8 cellular contexts compared by ENCODE assay signal in the genomic region with DNA sequence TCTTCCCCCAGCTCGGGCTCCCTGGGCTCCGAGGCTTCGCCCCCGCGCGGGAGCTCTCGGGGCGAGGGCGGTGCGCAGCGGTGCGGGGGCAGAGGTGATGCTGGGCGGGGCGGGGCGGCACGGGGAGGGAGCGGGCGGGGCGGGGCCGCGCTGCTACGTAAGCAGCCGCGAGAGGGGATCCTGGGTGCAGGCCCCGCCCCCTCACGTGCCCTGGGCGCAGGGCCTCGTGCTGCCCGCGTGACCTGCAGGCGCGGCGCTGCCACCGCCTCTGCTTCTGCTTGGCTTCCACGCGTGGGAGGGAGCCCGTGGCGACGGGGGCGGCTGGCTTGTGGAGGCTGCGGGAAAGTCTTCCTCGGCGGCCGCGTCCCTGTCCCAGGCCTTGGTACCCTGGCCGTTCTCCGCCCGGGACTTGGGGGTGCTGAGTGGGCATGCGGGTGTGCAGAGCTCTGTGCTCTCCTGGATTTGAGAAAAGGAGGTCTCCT.
DNase-seq lines count a peak whose midpoint lies in the region; FAIRE-seq and TF ChIP-seq lines count a peak whose summit lies in the region.

No MANE protein-coding gene starts in this region.

- H3K27me3 Mint-ChIP-seq in activated naive CD4-positive, alpha-beta T cell treated with anti-CD3 and anti-CD28 coated beads, Interleukin-2, amount 10 ng/mL, durations not matched to agents 7 days and 5 days: peaks cover 47% of the 10 kb centered on the region

- no peak for TF ChIP-seq POLR2A in Peyer's patch (IDR thresholded peaks at IDR 0.05)
- no peak for TF ChIP-seq POLR2A in GM12891 (IDR thresholded peaks at IDR 0.05; ENCODE audit: low read depth, low read length)

- in situ Hi-C loops in G401 (cut with HindIII; ENCODE audit: low sequenced_read_pairs): no loop called here

- no peaks in the 10 kb centered on the region for H3K36me3 ChIP-seq in Peyer's patch
- H3K36me3 ChIP-seq in cardiac muscle cell: no peaks in the 10 kb centered on the region
- H3K36me3 ChIP-seq in effector memory CD4-positive, alpha-beta T cell (ENCODE audit: control insufficient read depth, insufficient read depth, low read length): no peaks in the 10 kb centered on the region

- CTCF ChIA-PET in activated naive CD4-positive, alpha-beta T cell treated with anti-CD3 and anti-CD28 coated beads, Interleukin-2, amount 10 ng/mL, durations not matched to agents 7 days and 5 days (lab: Charles Lee): no interaction called here

- H3K4me3 ChIP-seq in Peyer's patch (peak overlapping the region in 2 of 4 donors; percentile 43 to 47), cardiac muscle cell (peak overlapping the region; percentile 15)
- no peak overlapping the region for H3K4me3 ChIP-seq in effector memory CD4-positive, alpha-beta T cell (ENCODE audit: insufficient read depth, low read depth, low read length, poor library complexity, severe bottlenecking)

- H3K27me3 ChIP-seq in Peyer's patch (no peaks in the 10 kb centered on the region), cardiac muscle cell (peaks cover 11% of the 10 kb centered on the region)
- H3K27me3 ChIP-seq in effector memory CD4-positive, alpha-beta T cell (replicated peaks; ENCODE audit: control insufficient read depth, insufficient read depth, low read length, poor library complexity, severe bottlenecking): peaks cover 10% of the 10 kb centered on the region

- H3K27ac ChIP-seq in Peyer's patch: peak overlapping the region in 1 of 4 donors; percentile 46
- no peak overlapping the region for H3K27ac ChIP-seq in cardiac muscle cell
- H3K27ac ChIP-seq in effector memory CD4-positive, alpha-beta T cell (ENCODE audit: insufficient read depth, low read length, poor library complexity, severe bottlenecking): no peak overlapping the region

- DNase-seq in G401 (ENCODE audit: low spot score) (peak; percentile 72), Peyer's patch (peak in 2 of 3 donors; percentile 49 to 63), cardiac muscle cell (ENCODE audit: low read depth in 1 of 2, low spot score in 1 of 2) (peak; percentile 19 to 48), putamen (ENCODE audit: low spot score) (peak; percentile 54), GM19240 (ENCODE audit: insufficient read length, low spot score) (no peak), GM12891 (ENCODE audit: insufficient read length, low spot score) (no peak)
- DNase-seq in activated naive CD4-positive, alpha-beta T cell treated with anti-CD3 and anti-CD28 coated beads, Interleukin-2, amount 10 ng/mL, durations not matched to agents 7 days and 5 days: no peak
- DNase-seq in effector memory CD4-positive, alpha-beta T cell: no peak

- no peaks in the 10 kb centered on the region for H3K36me3 Mint-ChIP-seq in activated naive CD4-positive, alpha-beta T cell treated with anti-CD3 and anti-CD28 coated beads, Interleukin-2, amount 10 ng/mL, durations not matched to agents 7 days and 5 days

- H3K4me3 Mint-ChIP-seq in activated naive CD4-positive, alpha-beta T cell treated with anti-CD3 and anti-CD28 coated beads, Interleukin-2, amount 10 ng/mL, durations not matched to agents 7 days and 5 days: no peak overlapping the region

- H3K27ac Mint-ChIP-seq in activated naive CD4-positive, alpha-beta T cell treated with anti-CD3 and anti-CD28 coated beads, Interleukin-2, amount 10 ng/mL, durations not matched to agents 7 days and 5 days: no peak overlapping the region

- FAIRE-seq in GM12891 (lab: Jason Lieb, UNC): no peak

- no peak for TF ChIP-seq CTCF in Peyer's patch (IDR thresholded peaks at IDR 0.05)
- no peak for TF ChIP-seq CTCF in cardiac muscle cell (IDR thresholded peaks at IDR 0.05; ENCODE audit: low read depth, low read length)

- H3K4me1 Mint-ChIP-seq in activated naive CD4-positive, alpha-beta T cell treated with anti-CD3 and anti-CD28 coated beads, Interleukin-2, amount 10 ng/mL, durations not matched to agents 7 days and 5 days: no peaks in the 10 kb centered on the region

- H3K4me1 ChIP-seq in Peyer's patch (peaks cover 0 to 14% (median 0%) of the 10 kb centered on the region in 4 donors), cardiac muscle cell (ENCODE audit: low read depth) (peaks cover 14% of the 10 kb centered on the region)
- no peaks in the 10 kb centered on the region for H3K4me1 ChIP-seq in effector memory CD4-positive, alpha-beta T cell (ENCODE audit: control insufficient read depth, insufficient read depth, low read length, poor library complexity, severe bottlenecking)

- no peaks in the 10 kb centered on the region for H3K9me3 Mint-ChIP-seq in activated naive CD4-positive, alpha-beta T cell treated with anti-CD3 and anti-CD28 coated beads, Interleukin-2, amount 10 ng/mL, durations not matched to agents 7 days and 5 days

- no peaks in the 10 kb centered on the region for H3K9me3 ChIP-seq in Peyer's patch
- no peaks in the 10 kb centered on the region for H3K9me3 ChIP-seq in cardiac muscle cell (ENCODE audit: low read depth)
- no peaks in the 10 kb centered on the region for H3K9me3 ChIP-seq in effector memory CD4-positive, alpha-beta T cell (ENCODE audit: control insufficient read depth, low read length)

TF ChIP-seq in GM12891, 5 proteins besides CTCF, POLR2A, EP300 and RAD21:
- TF ChIP-seq PAX5 (IDR thresholded peaks at IDR 0.05; ENCODE audit: insufficient read depth, low read length, severe bottlenecking) (no peak), SPI1 (IDR thresholded peaks at IDR 0.05; ENCODE audit: low read depth, low read length) (no peak), POU2F2 (IDR thresholded peaks at IDR 0.05; ENCODE audit: low read depth, low read length) (no peak), POLR2AphosphoS5 (IDR thresholded peaks at IDR 0.05; ENCODE audit: low read depth, low read length) (no peak), TAF1 (IDR thresholded peaks at IDR 0.05; ENCODE audit: low read depth, low read length) (no peak)

Comparison
In these comparisons a context has a peak if more than half of its experiments do, and no peak if none do; other contexts are left out.
1. DNase-seq: peak in G401 (single experiment), Peyer's patch (2 of 3), cardiac muscle cell (2 of 2) and putamen (single experiment); none in GM19240 (single experiment), activated naive CD4-positive, alpha-beta T cell treated with anti-CD3 and anti-CD28 coated beads, Interleukin-2, amount 10 ng/mL, durations not matched to agents 7 days and 5 days (single experiment), effector memory CD4-positive, alpha-beta T cell (0 of 3) and GM12891 (single experiment).